Comparison of ENCODE assay signal across 1 cellular context in genomic region chr11:133842053-133842452, GRCh38.
TF ChIP-seq lines count a peak whose summit lies in the region.

No MANE protein-coding gene starts in this region.

TF ChIP-seq in HCT116, 20 proteins besides CTCF, POLR2A, EP300 and RAD21 (continued from another document):
- TF ChIP-seq REST (IDR thresholded peaks at IDR 0.05; ENCODE audit: low read depth) = no peak
- no peak for TF ChIP-seq SIN3A (IDR thresholded peaks at IDR 0.05; ENCODE audit: low read depth)
- TF ChIP-seq ELF1 (IDR thresholded peaks at IDR 0.05; ENCODE audit: borderline replicate concordance, low read depth) = no peak
- no peak for TF ChIP-seq EZH2 (IDR thresholded peaks at IDR 0.05)
TF ChIP-seq in HCT116: peak in this region for 0.
